8 cellular contexts compared by ENCODE assay signal in genomic region chr2:231671617-231672350, GRCh38. TPM values are rescaled to one million over a fixed set of nuclear protein-coding genes. Genes with fewer than 3 reads are reported as not detected.
DNase-seq lines count a peak whose midpoint lies in the region; ATAC-seq and TF ChIP-seq lines count a peak whose summit lies in the region.

No MANE protein-coding gene starts in this region.

- no peak overlapping the region for H3K4me3 ChIP-seq in osteoblast (ENCODE audit: insufficient read depth, low read length)

- CTCF ChIA-PET in RWPE1 (lab: Yijun Ruan, JAX): interaction anchor here (0.6 to 2.0 kb wide), 9 partner anchors 17 to 229 kb away, joined by 3 to 10 read pairs (median 5); no protein-coding TSS in a partner anchor

- H2AFZ ChIP-seq in osteoblast (ENCODE audit: low read length): no peak overlapping the region

- no peaks in the 10 kb centered on the region for H3K79me2 ChIP-seq in osteoblast (ENCODE audit: insufficient read depth, low read length)

- peaks cover 15% of the 10 kb centered on the region for H3K4me1 ChIP-seq in osteoblast (ENCODE audit: insufficient read depth, low read length)

- no peaks in the 10 kb centered on the region for H4K20me1 ChIP-seq in osteoblast (ENCODE audit: insufficient read depth, low read length)

- TF ChIP-seq CTCF in RWPE1 (conservative IDR thresholded peaks at IDR 0.05; ENCODE audit: low read depth) (no peak), osteoblast (IDR thresholded peaks at IDR 0.05; ENCODE audit: extremely low read depth, low read depth, low read length) (no peak)

- no peaks in the 10 kb centered on the region for H3K9me3 ChIP-seq in osteoblast (ENCODE audit: low read depth, low read length)

- H3K27ac ChIP-seq in RWPE1: peak overlapping the region; percentile 68
- no peak overlapping the region for H3K27ac ChIP-seq in osteoblast (ENCODE audit: low read depth, low read length)

- POLR2A ChIA-PET in RWPE1 (lab: Yijun Ruan, JAX; ENCODE audit: low non-redundant PET): interaction anchor here (0.6 to 0.8 kb wide), 2 partner anchors 11 to 207 kb away, joined by 3 read pairs; no protein-coding TSS in a partner anchor

- no peaks in the 10 kb centered on the region for H3K27me3 ChIP-seq in osteoblast (ENCODE audit: insufficient read depth, low read length)

- DNase-seq in RWPE1 (ENCODE audit: low spot score) (no peak), osteoblast (ENCODE audit: insufficient read length, low spot score, missing footprints) (peak; percentile 74), NCI-H187 treated with DMSO at 0.1 percent for 48 hours (lab: John Stamatoyannopoulos, UW) (no peak), mesenteric fat pad (ENCODE audit: low spot score) (no peak), NCI-H2029 (lab: John Stamatoyannopoulos, UW) (no peak), cerebellum (ENCODE audit: low spot score) (no peak)

- H3K4me2 ChIP-seq in osteoblast (ENCODE audit: insufficient read depth, low read length): no peak overlapping the region

- peak; percentile 49 for ATAC-seq in GM18511 (IDR thresholded peaks at IDR 0.05; ENCODE audit: unreplicated experiment)
- ATAC-seq in HG02610 (IDR thresholded peaks at IDR 0.05; ENCODE audit: unreplicated experiment): peak; percentile 31

- H3K36me3 ChIP-seq in osteoblast (ENCODE audit: insufficient read depth, low read length): no peaks in the 10 kb centered on the region

RNA-seq across cellular contexts. Expression of gene PTMA, which starts 36.5 kb away (rescaled TPM):
- 459 and 545 TPM in 2 replicates for total RNA-seq in osteoblast
- 790 TPM for total RNA-seq in mesenteric fat pad
- total RNA-seq in cerebellum: 478 TPM
